22 cellular contexts compared by ENCODE assay signal in the genomic region with DNA sequence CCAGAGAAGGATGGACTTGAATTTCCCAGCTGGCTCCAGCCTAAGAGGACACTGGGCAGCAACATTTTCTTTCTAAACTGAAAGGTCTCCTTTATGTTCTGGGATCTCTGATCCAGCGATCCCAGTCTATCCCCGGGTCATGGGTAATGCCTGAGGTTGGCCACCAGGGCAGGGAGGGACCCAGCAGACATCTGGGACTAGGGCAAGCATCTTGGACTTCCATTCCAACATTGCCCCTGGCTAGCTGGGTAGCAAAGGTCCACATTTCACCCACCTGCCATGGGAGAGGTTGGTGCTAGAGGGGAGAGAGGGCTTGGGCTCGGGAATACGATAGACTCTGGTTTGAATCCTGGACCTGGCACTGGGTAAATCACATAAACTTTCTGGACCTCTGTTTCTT.
DNase-seq lines count a peak whose midpoint lies in the region; ATAC-seq and TF ChIP-seq lines count a peak whose summit lies in the region.
"Had no signal": no experiment of that assay in that cellular context is flagged by ENCODE, and none has a peak within 500 bp of the region (broad histone marks: within the 10 kb centered on the region; RNA-seq: fewer than 3 reads in every experiment).

No MANE protein-coding gene starts in this region.

- H3K79me2 ChIP-seq in Loucy (ENCODE audit: insufficient read depth, low read length): no peaks in the 10 kb centered on the region

- no peaks in the 10 kb centered on the region for H3K9me2 ChIP-seq in Loucy (replicated peaks; ENCODE audit: low read depth, low read length)

- no peak overlapping the region for H2AFZ ChIP-seq in Loucy (ENCODE audit: low read length)

- H3K4me2 ChIP-seq in Loucy (ENCODE audit: low read depth, low read length, poor library complexity, severe bottlenecking): no peak overlapping the region
- H3K4me2 ChIP-seq: KMS-11 had no signal

- H3K4me1 ChIP-seq in Loucy (ENCODE audit: insufficient read depth, low read length, poor library complexity, severe bottlenecking): no peaks in the 10 kb centered on the region
- no peaks in the 10 kb centered on the region for H3K4me1 ChIP-seq in endodermal cell (ENCODE audit: control insufficient read depth, insufficient read depth, low read length)
- H3K4me1 ChIP-seq: gastroesophageal sphincter, thyroid gland had no signal

- H3K9me3 ChIP-seq in Loucy (ENCODE audit: insufficient read depth, low read depth, low read length) (no peaks in the 10 kb centered on the region), endodermal cell (ENCODE audit: control insufficient read depth, low read length) (no peaks in the 10 kb centered on the region)
- H3K9me3 ChIP-seq: gastroesophageal sphincter, thyroid gland had no signal

- H3K36me3 ChIP-seq in Loucy (ENCODE audit: insufficient read depth, low read length): no peaks in the 10 kb centered on the region
- no peaks in the 10 kb centered on the region for H3K36me3 ChIP-seq in endodermal cell (ENCODE audit: control insufficient read depth, insufficient read depth, low read length)
- H3K36me3 ChIP-seq: gastroesophageal sphincter, thyroid gland had no signal

- no peaks in the 10 kb centered on the region for H3K27me3 Mint-ChIP-seq in endodermal cell (ENCODE audit: insufficient read depth)
- H3K27me3 Mint-ChIP-seq in progenitor cell of endocrine pancreas: peaks cover 2% of the 10 kb centered on the region
- H3K27me3 Mint-ChIP-seq: activated CD4-positive, alpha-beta T cell treated with anti-CD3 and anti-CD28 coated beads, Interleukin-2, amount 10 ng/mL, durations not matched to agents 7 days and 5 days; activated naive CD8-positive, alpha-beta T cell treated with anti-CD3 and anti-CD28 coated beads for 36 hours; CD4-positive, alpha-beta T cell had no signal

- H3K36me3 Mint-ChIP-seq in endodermal cell (ENCODE audit: low read depth) (no peaks in the 10 kb centered on the region), progenitor cell of endocrine pancreas (ENCODE audit: insufficient read depth) (no peaks in the 10 kb centered on the region)

- DNase-seq in DMS 273 (lab: John Stamatoyannopoulos, UW; ENCODE audit: unreplicated experiment) (peak; percentile 53), DMS 273 treated with DMSO at 0.1 percent for 48 hours (lab: John Stamatoyannopoulos, UW) (no peak), endodermal cell (peak; percentile 72), progenitor cell of endocrine pancreas (ENCODE audit: low spot score, unreplicated experiment) (no peak), pons (ENCODE audit: low spot score) (no peak), dedifferentiated amniotic fluid mesenchymal stem cell (ENCODE audit: extremely low spot score) (no peak)
- DNase-seq: 8988T; activated CD4-positive, alpha-beta T cell treated with anti-CD3 and anti-CD28 coated beads, Interleukin-2, amount 10 ng/mL, durations not matched to agents 7 days and 5 days; activated naive CD8-positive, alpha-beta T cell treated with anti-CD3 and anti-CD28 coated beads for 36 hours; activated T-cell treated with anti-CD3 and anti-CD28 coated beads, Interleukin-2, amount 50 U/mL, for 1 hour; CD4-positive, alpha-beta T cell; central memory CD4-positive, alpha-beta T cell; effector memory CD8-positive, alpha-beta T cell; NCI-H1417 treated with DMSO at 0.1 percent for 48 hours; NCI-H2227 treated with DMSO at 0.1 percent for 48 hours; SIG-M5; stimulated activated CD4-positive, alpha-beta T cell treated with anti-CD3 and anti-CD28 coated beads, Interleukin-4, amount 100 ng/mL, for 4 hours; thyroid gland had no signal

- ATAC-seq in GM19328 (IDR thresholded peaks at IDR 0.05; ENCODE audit: unreplicated experiment): no peak
- ATAC-seq: effector memory CD8-positive, alpha-beta T cell; gastroesophageal sphincter had no signal

- H3K4me3 ChIP-seq in Loucy (ENCODE audit: low read length, poor library complexity, severe bottlenecking): no peak overlapping the region
- no peak overlapping the region for H3K4me3 ChIP-seq in endodermal cell (ENCODE audit: low read length)
- H3K4me3 ChIP-seq: gastroesophageal sphincter, thyroid gland had no signal

- H4K20me1 ChIP-seq in Loucy (ENCODE audit: insufficient read depth, low read length, poor library complexity, severe bottlenecking): no peaks in the 10 kb centered on the region

- H3K4me1 Mint-ChIP-seq in endodermal cell (no peaks in the 10 kb centered on the region), progenitor cell of endocrine pancreas (ENCODE audit: low read depth) (no peaks in the 10 kb centered on the region)
- H3K4me1 Mint-ChIP-seq: activated CD4-positive, alpha-beta T cell treated with anti-CD3 and anti-CD28 coated beads, Interleukin-2, amount 10 ng/mL, durations not matched to agents 7 days and 5 days; activated naive CD8-positive, alpha-beta T cell treated with anti-CD3 and anti-CD28 coated beads for 36 hours had no signal

- H3K4me3 Mint-ChIP-seq in endodermal cell (no peak overlapping the region), progenitor cell of endocrine pancreas (ENCODE audit: low read depth) (no peak overlapping the region)
- H3K4me3 Mint-ChIP-seq: activated CD4-positive, alpha-beta T cell treated with anti-CD3 and anti-CD28 coated beads, Interleukin-2, amount 10 ng/mL, durations not matched to agents 7 days and 5 days; activated naive CD8-positive, alpha-beta T cell treated with anti-CD3 and anti-CD28 coated beads for 36 hours; CD4-positive, alpha-beta T cell; effector memory CD8-positive, alpha-beta T cell had no signal

- no peaks in the 10 kb centered on the region for H3F3A ChIP-seq in Loucy (ENCODE audit: low read depth)

- WGBS in endodermal cell (ENCODE audit: insufficient coverage in 1 of 2, insufficient read length in 1 of 2), 2 experiments: 92% methylated on average over 4 of the region's 4 CpGs

- TF ChIP-seq CTCF in Loucy (conservative IDR thresholded peaks at IDR 0.05; ENCODE audit: low read length) (0 out of 2 replicates have a peak, but pooled peaks have one; percentile 13), endodermal cell (conservative IDR thresholded peaks at IDR 0.05) (peak; percentile 69), progenitor cell of endocrine pancreas (IDR thresholded peaks at IDR 0.05; ENCODE audit: unreplicated experiment) (peak; percentile 34)

- H3K9me3 Mint-ChIP-seq in endodermal cell: no peaks in the 10 kb centered on the region
- no peaks in the 10 kb centered on the region for H3K9me3 Mint-ChIP-seq in progenitor cell of endocrine pancreas (ENCODE audit: low read depth)
- H3K9me3 Mint-ChIP-seq: activated CD4-positive, alpha-beta T cell treated with anti-CD3 and anti-CD28 coated beads, Interleukin-2, amount 10 ng/mL, durations not matched to agents 7 days and 5 days; activated naive CD8-positive, alpha-beta T cell treated with anti-CD3 and anti-CD28 coated beads for 36 hours; CD4-positive, alpha-beta T cell; effector memory CD8-positive, alpha-beta T cell had no signal

- H3K9ac ChIP-seq in Loucy (ENCODE audit: low read depth, low read length, poor library complexity, severe bottlenecking): no peak overlapping the region
- H3K9ac ChIP-seq in endodermal cell (ENCODE audit: extremely low read depth, low read length, poor library complexity, severe bottlenecking): no peak overlapping the region
- H3K9ac ChIP-seq: KMS-11 had no signal

- no peak overlapping the region for H3K27ac ChIP-seq in endodermal cell (ENCODE audit: low read depth, low read length)
- H3K27ac ChIP-seq: gastroesophageal sphincter, KMS-11, thyroid gland had no signal

- H3K27me3 ChIP-seq in Loucy (ENCODE audit: insufficient read depth, low read length, poor library complexity, severe bottlenecking): no peaks in the 10 kb centered on the region
- no peaks in the 10 kb centered on the region for H3K27me3 ChIP-seq in endodermal cell (ENCODE audit: control insufficient read depth, insufficient read depth, low read length, poor library complexity, severe bottlenecking)
- H3K27me3 ChIP-seq: gastroesophageal sphincter, thyroid gland had no signal

- no peak overlapping the region for H3K27ac Mint-ChIP-seq in endodermal cell
- no peak overlapping the region for H3K27ac Mint-ChIP-seq in progenitor cell of endocrine pancreas
- H3K27ac Mint-ChIP-seq: activated CD4-positive, alpha-beta T cell treated with anti-CD3 and anti-CD28 coated beads, Interleukin-2, amount 10 ng/mL, durations not matched to agents 7 days and 5 days; activated naive CD8-positive, alpha-beta T cell treated with anti-CD3 and anti-CD28 coated beads for 36 hours; CD4-positive, alpha-beta T cell; effector memory CD8-positive, alpha-beta T cell had no signal

Comparison
In these comparisons a context has a peak if more than half of its experiments do, and no peak if none do; other contexts are left out.
1. DNase-seq: peak in DMS 273 (single experiment) and endodermal cell (single experiment); none in DMS 273 treated with DMSO at 0.1 percent for 48 hours (single experiment), progenitor cell of endocrine pancreas (single experiment), pons (single experiment) and dedifferentiated amniotic fluid mesenchymal stem cell (single experiment).
2. CTCF ChIP-seq: peak in every context shown above with its lines; median percentile 69 in endodermal cell; 34 in progenitor cell of endocrine pancreas; 13 in Loucy.